23 cellular contexts compared by ENCODE assay signal in the genomic region with DNA sequence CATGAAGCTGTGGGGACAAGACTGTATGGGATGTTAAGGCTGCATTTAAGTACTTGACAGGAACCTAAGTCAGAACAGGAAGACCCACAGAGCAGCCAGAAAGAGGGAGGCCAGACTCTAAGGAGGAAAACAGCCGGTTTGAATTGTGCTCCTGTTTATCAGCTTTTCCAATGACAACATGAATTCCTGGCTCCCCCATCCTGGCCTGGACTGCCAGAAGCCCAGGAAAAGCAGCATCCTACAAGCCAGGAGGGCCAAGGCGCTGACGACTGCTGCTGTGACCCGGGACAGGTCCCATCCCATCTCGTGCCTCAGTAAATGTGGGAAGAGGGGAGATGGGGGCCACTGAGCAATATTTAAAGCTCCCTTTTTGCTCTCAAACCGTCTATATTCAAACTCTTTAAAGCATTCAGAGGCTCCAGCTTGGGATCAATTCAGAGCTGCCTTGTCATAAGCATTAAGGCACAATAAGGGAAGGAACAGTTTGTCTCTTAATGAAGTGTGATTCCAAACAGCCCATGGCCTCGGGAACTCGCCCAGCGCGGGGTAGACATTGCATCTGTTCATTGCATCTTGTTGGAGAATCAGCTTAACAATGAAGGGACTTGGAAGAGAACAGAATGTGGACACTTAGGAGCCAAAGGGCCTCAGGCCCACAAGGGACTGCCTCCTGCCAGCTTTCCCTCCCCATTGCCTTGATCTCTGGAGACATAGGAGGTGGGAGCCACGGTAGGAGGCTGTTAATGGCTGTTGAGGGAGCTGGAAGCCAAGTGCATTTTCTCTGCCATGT. TPM values are rescaled to one million over a fixed set of nuclear protein-coding genes. Genes with fewer than 3 reads are reported as not detected.
DNase-seq lines count a peak whose midpoint lies in the region; ATAC-seq and TF ChIP-seq lines count a peak whose summit lies in the region.
"Had no signal": no experiment of that assay in that cellular context is flagged by ENCODE, and none has a peak within 500 bp of the region (broad histone marks: within the 10 kb centered on the region; RNA-seq: fewer than 3 reads in every experiment).

No MANE protein-coding gene starts in this region.

- H3K27me3 ChIP-seq in heart right ventricle (peaks cover 0 to 4% (median 0%) of the 10 kb centered on the region in 7 donors), upper lobe of right lung (no peaks in the 10 kb centered on the region)
- H3K27me3 ChIP-seq: BE2C, neutrophil, thyroid gland had no signal

- no peak for TF ChIP-seq CTCF in heart right ventricle (IDR thresholded peaks at IDR 0.05)
- TF ChIP-seq CTCF in natural killer cell (IDR thresholded peaks at IDR 0.05), result no peak
- TF ChIP-seq CTCF in upper lobe of right lung (IDR thresholded peaks at IDR 0.05), result no peak

- peaks cover 68 to 83% of the 10 kb centered on the region in 2 donors for H3K4me1 Mint-ChIP-seq in natural killer cell
- H3K4me1 Mint-ChIP-seq: activated CD4-positive, alpha-beta T cell treated with anti-CD3 and anti-CD28 coated beads, Interleukin-2, amount 10 ng/mL, durations not matched to agents 7 days and 5 days; T-cell had no signal

- peaks cover 24% of the 10 kb centered on the region for H3K36me3 Mint-ChIP-seq in natural killer cell
- H3K36me3 Mint-ChIP-seq: stimulated activated memory B cell treated with anti-CD40 and anti-IgM and Interleukin-4, amounts not matched to agents 10 μg/mL and 1 μg/mL and 100 μg/mL, for 72 hours; T-cell had no signal

- peak overlapping the region; percentile 79 to 98 for H3K27ac Mint-ChIP-seq in natural killer cell
- H3K27ac Mint-ChIP-seq: activated CD4-positive, alpha-beta T cell treated with anti-CD3 and anti-CD28 coated beads, Interleukin-2, amount 10 ng/mL, durations not matched to agents 7 days and 5 days; stimulated activated memory B cell treated with anti-CD40 and anti-IgM and Interleukin-4, amounts not matched to agents 10 μg/mL and 1 μg/mL and 100 μg/mL, for 72 hours; T-cell had no signal

- ATAC-seq in heart right ventricle, result peak; percentile 56 to 85 (median 72)
- no peak for ATAC-seq in natural killer cell
- ATAC-seq in upper lobe of right lung, result peak; percentile 64
- ATAC-seq in GM19455 (IDR thresholded peaks at IDR 0.05; ENCODE audit: unreplicated experiment), result no peak
- ATAC-seq in GM21717 (IDR thresholded peaks at IDR 0.05; ENCODE audit: unreplicated experiment), result no peak
- ATAC-seq: mucosa of descending colon; stimulated activated memory B cell treated with anti-CD40 and anti-IgM and Interleukin-4, amounts not matched to agents 10 μg/mL and 1 μg/mL and 100 μg/mL, for 72 hours; T-cell had no signal

- H3K4me1 ChIP-seq in heart right ventricle (peaks cover 0 to 25% (median 11%) of the 10 kb centered on the region in 9 donors), upper lobe of right lung (peaks cover 4% of the 10 kb centered on the region)
- H3K4me1 ChIP-seq: BE2C, Caco-2 had no signal

- H3K9me3 Mint-ChIP-seq in natural killer cell, result peaks cover 0 to 2% of the 10 kb centered on the region in 2 donors
- H3K9me3 Mint-ChIP-seq: activated CD4-positive, alpha-beta T cell treated with anti-CD3 and anti-CD28 coated beads, Interleukin-2, amount 10 ng/mL, durations not matched to agents 7 days and 5 days; T-cell had no signal

- peak overlapping the region in 9 of 10 donors; percentile 29 to 78 (median 50) for H3K27ac ChIP-seq in heart right ventricle
- peak overlapping the region; percentile 74 for H3K27ac ChIP-seq in upper lobe of right lung
- H3K27ac ChIP-seq: neutrophil had no signal

- H3K9me3 ChIP-seq in heart right ventricle (no peaks in the 10 kb centered on the region), upper lobe of right lung (no peaks in the 10 kb centered on the region)
- H3K9me3 ChIP-seq: BE2C, Caco-2, mucosa of descending colon, neutrophil, thyroid gland had no signal

- H3K27me3 Mint-ChIP-seq in natural killer cell (ENCODE audit: low read depth in 2 of 2), result no peaks in the 10 kb centered on the region
- H3K27me3 Mint-ChIP-seq: central memory CD8-positive, alpha-beta T cell had no signal

- no peak overlapping the region for H3K4me3 ChIP-seq in heart right ventricle
- H3K4me3 ChIP-seq in upper lobe of right lung, result no peak overlapping the region
- H3K4me3 ChIP-seq: mucosa of descending colon, thyroid gland had no signal

- peaks cover 0 to 43% (median 6%) of the 10 kb centered on the region in 9 donors for H3K36me3 ChIP-seq in heart right ventricle
- peaks cover 18% of the 10 kb centered on the region for H3K36me3 ChIP-seq in upper lobe of right lung
- H3K36me3 ChIP-seq: BE2C, neutrophil, thyroid gland had no signal

- WGBS in heart right ventricle, 2 donors, result 35 to 38% methylated on average over 11 of the region's 11 CpGs

- H3K4me3 Mint-ChIP-seq in natural killer cell, result no peak overlapping the region
- H3K4me3 Mint-ChIP-seq: activated CD4-positive, alpha-beta T cell treated with anti-CD3 and anti-CD28 coated beads, Interleukin-2, amount 10 ng/mL, durations not matched to agents 7 days and 5 days; central memory CD8-positive, alpha-beta T cell; stimulated activated memory B cell treated with anti-CD40 and anti-IgM and Interleukin-4, amounts not matched to agents 10 μg/mL and 1 μg/mL and 100 μg/mL, for 72 hours; T-cell had no signal

- intact Hi-C loops in heart right ventricle (cut with DNase I) (no loop called here), natural killer cell (cut with micrococcal nuclease) (loop anchor here (10.0 kb wide), 1 partner anchor 45 kb away; the partner anchor contains the start of gene CMKLR1), upper lobe of right lung (cut with DNase I) (no loop called here)

- DNase-seq in cerebellar cortex (ENCODE audit: low spot score) (peak; percentile 80), heart right ventricle (peak in 1 of 2 donors; percentile 44), natural killer cell (no peak), upper lobe of right lung (no peak), RKO (ENCODE audit: low spot score) (no peak)
- DNase-seq: activated CD4-positive, alpha-beta T cell treated with anti-CD3 and anti-CD28 coated beads, Interleukin-2, amount 10 ng/mL, durations not matched to agents 7 days and 5 days; activated gamma-delta T cell; BE2C; Caco-2; effector memory CD4-positive, alpha-beta T cell; kidney; mucosa of descending colon; NCI-H1417 treated with DMSO at 0.1 percent for 48 hours; NCI-H2171; NCI-H526; retina; T-cell had no signal

RNA-seq across cellular contexts. Expression of gene CMKLR1, which starts 49.6 kb away (rescaled TPM):
- 10 to 100 TPM in 2 of 10 donors, 1 to 10 TPM in 8; 4.7 to 24.0 (median 5.8) TPM for total RNA-seq in heart right ventricle
- 1 to 10 TPM; 2.2 to 2.8 TPM for polyA plus RNA-seq in heart right ventricle
- total RNA-seq in natural killer cell, result 10 to 100 TPM; 40.7 to 99.1 (median 63.2) TPM
- 29.1 TPM for total RNA-seq in upper lobe of right lung
- total RNA-seq: activated CD4-positive, alpha-beta T cell treated with anti-CD3 and anti-CD28 coated beads, Interleukin-2, amount 10 ng/mL, durations not matched to agents 7 days and 5 days; Caco-2 had no signal

Comparison
In these comparisons a context has a peak if more than half of its experiments do, and no peak if none do; other contexts are left out.
1. ATAC-seq: peak in heart right ventricle (8 of 8) and upper lobe of right lung (single experiment); none in natural killer cell (0 of 3), GM19455 (single experiment) and GM21717 (single experiment).